In genomic region chr4:80913381-80913780, GRCh38 we compare ENCODE assay signal across 12 cellular contexts.
A peak's percentile ranks its signal among the peaks of the same experiment; 100 is the strongest.
DNase-seq lines count a peak whose midpoint lies in the region; ATAC-seq and TF ChIP-seq lines count a peak whose summit lies in the region.
"Had no signal": no experiment of that assay in that cellular context is flagged by ENCODE, and none has a peak within 500 bp of the region (broad histone marks: within the 10 kb centered on the region; RNA-seq: fewer than 3 reads in every experiment).

No MANE protein-coding gene starts in this region.

- H3K9me3 ChIP-seq in stomach: no peaks in the 10 kb centered on the region

- TF ChIP-seq CTCF in AG10803 (conservative IDR thresholded peaks at IDR 0.05; ENCODE audit: low read length): no peak
- no peak for TF ChIP-seq CTCF in stomach (IDR thresholded peaks at IDR 0.05)

- TF ChIP-seq POLR2A in stomach (IDR thresholded peaks at IDR 0.05): no peak

- no peak for TF ChIP-seq EP300 in stomach (IDR thresholded peaks at IDR 0.05)

- no peaks in the 10 kb centered on the region for H3K36me3 ChIP-seq in stomach

- DNase-seq in AG10803 (ENCODE audit: low read depth) (peak; percentile 7), stomach (no peak), HT-29 (ENCODE audit: low spot score) (no peak), Ammon's horn (ENCODE audit: low spot score) (no peak), NCI-H146 treated with DMSO at 0.1 percent for 48 hours (lab: John Stamatoyannopoulos, UW; ENCODE audit: unreplicated experiment) (no peak)
- DNase-seq: activated gamma-delta T cell treated with Interleukin-2 at 50 U/mL for 16 hours; C1 segment of cervical spinal cord; NCI-H748 treated with DMSO at 0.1 percent for 48 hours; stimulated activated CD4-positive, alpha-beta T cell treated with anti-CD3 and anti-CD28 coated beads, Interleukin-1b, Interleukin-23, amount 100 ng/mL, for 48 hours had no signal

- ATAC-seq in GM18870 (IDR thresholded peaks at IDR 0.05; ENCODE audit: unreplicated experiment) (peak; percentile 89), HG02623 (IDR thresholded peaks at IDR 0.05; ENCODE audit: unreplicated experiment) (peak; percentile 71), HG03521 (IDR thresholded peaks at IDR 0.05; ENCODE audit: unreplicated experiment) (peak; percentile 68)

- H3K4me3 ChIP-seq in AG10803 (ENCODE audit: low read length) (no peak overlapping the region), stomach (no peak overlapping the region)

- intact Hi-C loops in stomach (cut with DNase I; ENCODE audit: low total_unique reads): no loop called here

- H3K27ac ChIP-seq in stomach: no peak overlapping the region

- no peaks in the 10 kb centered on the region for H3K27me3 ChIP-seq in stomach

- no peaks in the 10 kb centered on the region for H3K4me1 ChIP-seq in stomach

- WGBS in stomach, 5 donors: 44 to 72% (median 60%) methylated on average over 3 of the region's 3 CpGs
